8 cellular contexts compared by ENCODE assay signal in genomic region chr11:66267379-66268209, GRCh38. TPM values are rescaled to one million over a fixed set of nuclear protein-coding genes. Genes with fewer than 3 reads are reported as not detected.
DNase-seq lines count a peak whose midpoint lies in the region; ATAC-seq, FAIRE-seq and TF ChIP-seq lines count a peak whose summit lies in the region.

No MANE protein-coding gene starts in this region.

- H2AFZ ChIP-seq in OCI-LY3 (ENCODE audit: low read depth, low read length), result peak overlapping the region; percentile 62; the same call in 1 of the 2 replicates

- peak; percentile 91 for FAIRE-seq in GM19239 (lab: Jason Lieb, UNC)

- H3K79me2 ChIP-seq in OCI-LY3 (ENCODE audit: low read length), result peaks cover 31% of the 10 kb centered on the region

- no peaks in the 10 kb centered on the region for H3K9me3 ChIP-seq in OCI-LY3 (ENCODE audit: insufficient read depth, low read length)
- H3K9me3 ChIP-seq in esophagus (ENCODE audit: control insufficient read depth in 2 of 2, insufficient read depth in 1 of 2, low read depth in 1 of 2, low read length in 1 of 2), result no peaks in the 10 kb centered on the region
- no peaks in the 10 kb centered on the region for H3K9me3 ChIP-seq in muscle layer of colon (ENCODE audit: low read length)

- peaks cover 12% of the 10 kb centered on the region for H4K20me1 ChIP-seq in OCI-LY3 (ENCODE audit: insufficient read depth, low read length)

- no peaks in the 10 kb centered on the region for H3K9me3 Mint-ChIP-seq in activated T-cell treated with anti-CD3 and anti-CD28 coated beads, Interleukin-2, amount 50 U/mL, for 24 hours

- peak overlapping the region; percentile 99 for H3K27ac Mint-ChIP-seq in activated T-cell treated with anti-CD3 and anti-CD28 coated beads, Interleukin-2, amount 50 U/mL, for 24 hours

- H3K27me3 ChIP-seq in OCI-LY3 (ENCODE audit: low read depth, low read length) (no peaks in the 10 kb centered on the region), esophagus (ENCODE audit: control insufficient read depth in 1 of 2, insufficient read depth in 2 of 2, low read length in 2 of 2) (no peaks in the 10 kb centered on the region), muscle layer of colon (ENCODE audit: control insufficient read depth in 1 of 2, insufficient read depth in 2 of 2, low read length in 2 of 2) (no peaks in the 10 kb centered on the region)

- peak overlapping the region; percentile 89 for H3K27ac ChIP-seq in C4-2B
- H3K27ac ChIP-seq in OCI-LY3 (ENCODE audit: low read length), result peak overlapping the region; percentile 87
- peak overlapping the region; percentile 95 to 96 for H3K27ac ChIP-seq in esophagus (ENCODE audit: low read depth in 2 of 2, low read length in 1 of 2)
- H3K27ac ChIP-seq in muscle layer of colon (ENCODE audit: low read depth, low read length), result peak overlapping the region; percentile 100

- WGBS in esophagus, 2 donors, result 0 to 1% methylated on average over 59 to 61 of the region's 61 CpGs

- peak; percentile 77 for DNase-seq in GM19239 (ENCODE audit: insufficient read length, low spot score)
- peak; percentile 90 for DNase-seq in activated T-cell treated with anti-CD3 and anti-CD28 coated beads, Interleukin-2, amount 50 U/mL, for 24 hours
- DNase-seq in stimulated activated CD8-positive, alpha-beta memory T cell treated with anti-CD3 and anti-CD28 coated beads, Interleukin-4, amount 100 ng/mL, for 48 hours, result peak; percentile 93

- H3K36me3 ChIP-seq in OCI-LY3 (replicated peaks; ENCODE audit: low read depth, low read length), result peaks cover 21% of the 10 kb centered on the region
- H3K36me3 ChIP-seq in esophagus (ENCODE audit: control insufficient read depth in 2 of 2, insufficient read depth in 2 of 2, low read length in 1 of 2), result peaks cover 7 to 35% of the 10 kb centered on the region in 2 donors
- H3K36me3 ChIP-seq in muscle layer of colon (ENCODE audit: insufficient read depth, low read length), result peaks cover 39% of the 10 kb centered on the region

- peak overlapping the region; percentile 95 for H3K4me2 ChIP-seq in OCI-LY3 (ENCODE audit: low read length)

- H3K4me3 ChIP-seq in OCI-LY3 (ENCODE audit: low read length) (peak overlapping the region; percentile 90), esophagus (ENCODE audit: low read depth in 1 of 2, low read length in 2 of 2) (peak overlapping the region; percentile 59 to 63), muscle layer of colon (ENCODE audit: low read depth in 1 of 2, low read length in 2 of 2) (peak overlapping the region; percentile 68 to 88)

- H3K4me1 ChIP-seq in OCI-LY3 (ENCODE audit: low read length) (peaks cover 7% of the 10 kb centered on the region), esophagus (ENCODE audit: control insufficient read depth in 2 of 2, insufficient read depth in 2 of 2, low read length in 1 of 2) (peaks cover 3 to 11% of the 10 kb centered on the region in 2 donors), muscle layer of colon (ENCODE audit: insufficient read depth, low read length) (peaks cover 30% of the 10 kb centered on the region)

- H3K27me3 Mint-ChIP-seq in activated T-cell treated with anti-CD3 and anti-CD28 coated beads, Interleukin-2, amount 50 U/mL, for 24 hours, result no peaks in the 10 kb centered on the region

- H3K9ac ChIP-seq in OCI-LY3 (ENCODE audit: low read length), result peak overlapping the region; percentile 95
- peak overlapping the region; percentile 60 for H3K9ac ChIP-seq in muscle layer of colon (ENCODE audit: low read length)

- peak overlapping the region; percentile 91 for H3K4me3 Mint-ChIP-seq in activated T-cell treated with anti-CD3 and anti-CD28 coated beads, Interleukin-2, amount 50 U/mL, for 24 hours

- peaks cover 43% of the 10 kb centered on the region for H3K4me1 Mint-ChIP-seq in activated T-cell treated with anti-CD3 and anti-CD28 coated beads, Interleukin-2, amount 50 U/mL, for 24 hours (ENCODE audit: low read depth)

- peaks cover 84% of the 10 kb centered on the region for H3K36me3 Mint-ChIP-seq in activated T-cell treated with anti-CD3 and anti-CD28 coated beads, Interleukin-2, amount 50 U/mL, for 24 hours (ENCODE audit: low read depth)

- TF ChIP-seq CTCF in C4-2B (conservative IDR thresholded peaks at IDR 0.05) (no peak; the same call in 1 of the 2 replicates), OCI-LY3 (IDR thresholded peaks at IDR 0.05; ENCODE audit: low read depth, low read length) (no peak)

- ATAC-seq in HG03442 (IDR thresholded peaks at IDR 0.05; ENCODE audit: unreplicated experiment), result peak; percentile 34

RNA-seq across cellular contexts. Expression of gene RAB1B, which starts 0.8 kb away (rescaled TPM):
- polyA plus RNA-seq in esophagus, result 100 to 1,000 TPM; 129 to 156 TPM

RNA-seq across cellular contexts. Expression of gene KLC2, which starts 10.1 kb away (rescaled TPM):
- polyA plus RNA-seq in esophagus, result 10 to 100 TPM; 13.8 to 17.1 TPM

RNA-seq across cellular contexts. Expression of gene CNIH2, which starts 10.4 kb away (rescaled TPM):
- under 1 TPM; 0.62 to 0.77 TPM for polyA plus RNA-seq in esophagus

RNA-seq across cellular contexts. Expression of gene YIF1A, which starts 21.3 kb away (rescaled TPM):
- polyA plus RNA-seq in esophagus, result 10 to 100 TPM; 51.6 to 63.1 TPM

RNA-seq across cellular contexts. Expression of gene TMEM151A, which starts 24.1 kb away (rescaled TPM):
- under 1 TPM; 0.01 to 0.04 TPM for polyA plus RNA-seq in esophagus

Comparison
In these comparisons a context has a peak if more than half of its experiments do, and no peak if none do; other contexts are left out.
1. Peak in every context shown above with its lines: DNase-seq, ATAC-seq, H3K4me3 ChIP-seq and H3K27ac ChIP-seq.